20 cellular contexts compared by ENCODE assay signal in the genomic region with DNA sequence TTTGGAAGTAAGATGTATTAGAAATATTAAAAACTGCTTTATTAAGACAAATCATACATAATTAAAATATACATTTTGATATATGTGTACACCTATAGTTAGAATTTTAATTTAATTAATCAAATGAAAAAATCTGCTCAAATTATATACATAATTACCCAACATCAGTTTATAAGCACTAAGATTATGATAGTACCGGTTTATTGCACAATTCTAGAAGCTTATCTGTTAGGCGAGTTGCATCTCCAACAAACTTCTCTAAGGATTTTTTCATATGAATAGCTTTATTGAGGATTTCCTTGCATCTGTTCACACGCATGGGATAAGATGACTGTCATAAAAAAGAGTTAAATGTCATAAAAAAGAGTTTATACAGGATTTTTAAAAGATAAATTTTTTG. TPM values are rescaled to one million over a fixed set of nuclear protein-coding genes. Genes with fewer than 3 reads are reported as not detected.
A peak's percentile ranks its signal among the peaks of the same experiment; 100 is the strongest.
DNase-seq lines count a peak whose midpoint lies in the region; ATAC-seq, FAIRE-seq and TF ChIP-seq lines count a peak whose summit lies in the region.
"Had no signal": no experiment of that assay in that cellular context is flagged by ENCODE, and none has a peak within 500 bp of the region (broad histone marks: within the 10 kb centered on the region; RNA-seq: fewer than 3 reads in every experiment).

No MANE protein-coding gene starts in this region.

- CTCF ChIA-PET in IMR-90 (lab: Yijun Ruan, JAX): no interaction called here
- CTCF ChIA-PET in K562 (lab: Yijun Ruan, JAX; ENCODE audit: low intra/inter-chr PET ratio): no interaction called here

- WGBS in IMR-90 (ENCODE audit: extremely low coverage in 2 of 2, insufficient read length in 1 of 2), 2 experiments: no CpG with 5 or more reads among the region's 3 CpGs
- 90% methylated on average over 3 of the region's 3 CpGs for WGBS in K562 (ENCODE audit: insufficient coverage, low coverage, missing lambda C conversion rate)

- dilution Hi-C loops in IMR-90 (cut with HindIII; ENCODE audit: low sequenced_read_pairs, unreplicated experiment): no loop called here

- H3K36me3 ChIP-seq in IMR-90 (ENCODE audit: control insufficient read depth, insufficient read depth, low read length) (no peaks in the 10 kb centered on the region), K562 (ENCODE audit: control insufficient read depth, insufficient read depth, low read length) (peaks cover 24% of the 10 kb centered on the region; the same call in 1 of the 3 replicates)

- no peak overlapping the region for H2BK5ac ChIP-seq in IMR-90 (ENCODE audit: low read depth, low read length, poor library complexity, severe bottlenecking)

- H3K27ac ChIP-seq in IMR-90 (ENCODE audit: insufficient read depth, low read length) (no peak overlapping the region), K562 (ENCODE audit: extremely low read depth, low read depth, low read length) (no peak overlapping the region)
- H3K27ac ChIP-seq: GM23248 had no signal

- H3K23ac ChIP-seq in IMR-90 (ENCODE audit: low read depth, low read length): no peak overlapping the region

- FAIRE-seq in A204.1 (lab: Jason Lieb, UNC): peak; percentile 54
- no peak for FAIRE-seq in K562 (lab: Jason Lieb, UNC)
- peak; percentile 49 for FAIRE-seq in islet of Langerhans (lab: Jason Lieb, UNC)
- FAIRE-seq: GM19239, H1 had no signal

- H2AFZ ChIP-seq in IMR-90 (replicated peaks; ENCODE audit: low read length, poor library complexity) (no peak overlapping the region), K562 (ENCODE audit: low read depth, low read length) (no peak overlapping the region)
- H2AFZ ChIP-seq: GM23248 had no signal

- no peak overlapping the region for H2BK120ac ChIP-seq in IMR-90 (ENCODE audit: low read depth, low read length)

- H3K9me1 ChIP-seq in IMR-90 (ENCODE audit: insufficient read depth, low read length): no peaks in the 10 kb centered on the region
- no peaks in the 10 kb centered on the region for H3K9me1 ChIP-seq in K562 (ENCODE audit: control insufficient read depth, insufficient read depth, low read length)

- H3K14ac ChIP-seq in IMR-90 (replicated peaks; ENCODE audit: low read depth, low read length): no peak overlapping the region

- no peaks in the 10 kb centered on the region for H3K27me3 ChIP-seq in IMR-90 (ENCODE audit: control insufficient read depth, insufficient read depth, low read length)
- H3K27me3 ChIP-seq in K562 (ENCODE audit: control insufficient read depth in 2 of 2, insufficient read depth in 2 of 2, low read length in 2 of 2): no peaks in the 10 kb centered on the region

- H2BK20ac ChIP-seq in IMR-90 (ENCODE audit: low read depth, low read length): no peak overlapping the region

- H3K18ac ChIP-seq in IMR-90 (ENCODE audit: low read depth, low read length): no peak overlapping the region

- no peak overlapping the region for H2BK15ac ChIP-seq in IMR-90 (ENCODE audit: low read depth, low read length)

- TF ChIP-seq POLR2A in IMR-90 (IDR thresholded peaks at IDR 0.05; ENCODE audit: low read depth, low read length): no peak
- TF ChIP-seq POLR2A in K562 (conservative IDR thresholded peaks at IDR 0.05): no peak

- H2AK9ac ChIP-seq in IMR-90 (replicated peaks; ENCODE audit: low read depth, low read length, poor library complexity): no peak overlapping the region

- ATAC-seq in IMR-90 (ENCODE audit: low read depth) (no peak), K562 (no peak)
- ATAC-seq: GM12878 had no signal

- no TSS peak for BruUV-seq in IMR-90 (replicated peaks; lab: Mats Ljungman, UMichigan)
- BruUV-seq in K562 (replicated peaks; lab: Mats Ljungman, UMichigan): no TSS peak

- no peak overlapping the region for H4K8ac ChIP-seq in IMR-90 (ENCODE audit: low read depth in 2 of 2, low read length in 2 of 2)

- H3K4me2 ChIP-seq in IMR-90 (ENCODE audit: low read depth, low read length): no peak overlapping the region
- no peak overlapping the region for H3K4me2 ChIP-seq in K562 (ENCODE audit: insufficient read depth, low read length)

- H3K79me2 ChIP-seq in K562 (ENCODE audit: control insufficient read depth, insufficient read depth, low read length): no peaks in the 10 kb centered on the region

- H3K9me3 ChIP-seq in IMR-90 (ENCODE audit: control insufficient read depth, insufficient read depth, low read length) (no peaks in the 10 kb centered on the region), K562 (replicated peaks; ENCODE audit: control insufficient read depth, insufficient read depth, low read depth, low read length) (no peaks in the 10 kb centered on the region)

- POLR2A ChIA-PET in IMR-90 (lab: Charles Lee; ENCODE audit: unreplicated experiment) (no interaction called here), K562 (lab: Yijun Ruan, JAX) (no interaction called here)

- no peak overlapping the region for H4K5ac ChIP-seq in IMR-90 (ENCODE audit: low read depth, low read length)

- H4K20me1 ChIP-seq in IMR-90 (ENCODE audit: insufficient read depth, low read length) (no peaks in the 10 kb centered on the region), K562 (replicated peaks; ENCODE audit: control insufficient read depth, insufficient read depth, low read length) (no peaks in the 10 kb centered on the region)

- no peak overlapping the region for H3K9ac ChIP-seq in IMR-90 (ENCODE audit: low read depth, low read length)
- no peak overlapping the region for H3K9ac ChIP-seq in K562 (ENCODE audit: insufficient read depth in 1 of 2, low read depth in 2 of 2, low read length in 2 of 2)
- H3K9ac ChIP-seq: GM23248 had no signal

- TF ChIP-seq RAD21 in IMR-90 (IDR thresholded peaks at IDR 0.05; ENCODE audit: low read length): no peak
- TF ChIP-seq RAD21 in K562 (CRISPR knock-in tag; conservative IDR thresholded peaks at IDR 0.05 in 1 of 2, IDR thresholded peaks at IDR 0.05 in 1 of 2): no peak

- no peaks in the 10 kb centered on the region for H3K79me1 ChIP-seq in IMR-90 (ENCODE audit: low read depth in 1 of 2, low read length in 2 of 2)

- TF ChIP-seq CTCF in IMR-90 (conservative IDR thresholded peaks at IDR 0.05; ENCODE audit: low read depth, low read length) (no peak), K562 (IDR thresholded peaks at IDR 0.05 in 2 of 3, conservative IDR thresholded peaks at IDR 0.05 in 1 of 3; ENCODE audit: insufficient read depth in 2 of 3, low read depth in 1 of 3, low read length in 3 of 3) (no peak)

- no peak overlapping the region for H2AK5ac ChIP-seq in IMR-90 (ENCODE audit: low read depth, low read length)

- no peak overlapping the region for H3K56ac ChIP-seq in IMR-90 (ENCODE audit: extremely low read depth, insufficient read depth, low read length)

- intact Hi-C loops in IMR-90 (cut with micrococcal nuclease) (no loop called here), K562 (cut with micrococcal nuclease) (no loop called here)

- no peak overlapping the region for H3K4me3 ChIP-seq in IMR-90 (ENCODE audit: insufficient read depth, low read depth, low read length)
- H3K4me3 ChIP-seq in K562: no peak overlapping the region
- H3K4me3 ChIP-seq: GM12878, GM23248 had no signal

- H3K4ac ChIP-seq in IMR-90 (ENCODE audit: low read depth, low read length): no peak overlapping the region

- in situ Hi-C loops in IMR-90 (cut with MboI; ENCODE audit: low sequenced_read_pairs): no loop called here
- in situ Hi-C loops in K562 (cut with MboI): no loop called here

- DNase-seq in IMR-90: no peak
- DNase-seq in K562 (ENCODE audit: extremely low read depth in 1 of 4, low spot score in 3 of 4): no peak
- no peak for DNase-seq in stimulated activated CD8-positive, alpha-beta memory T cell treated with anti-CD3 and anti-CD28 coated beads, Interleukin-4, amount 100 ng/mL, for 48 hours
- DNase-seq in activated naive CD4-positive, alpha-beta T cell treated with Interleukin-2 at 50 U/mL for 16 hours: no peak
- no peak for DNase-seq in KG1 (lab: John Stamatoyannopoulos, UW)
- DNase-seq: 8988T; C1 segment of cervical spinal cord; Calu3; CD4-positive, alpha-beta memory T cell; COR-L47; DND-41; GDM1; GM23248; H7; HCEC 1CT had no signal

- TF ChIP-seq EP300 in K562 (IDR thresholded peaks at IDR 0.05; ENCODE audit: low read length): no peak

- H4K91ac ChIP-seq in IMR-90 (ENCODE audit: insufficient read depth, low read depth, low read length): no peak overlapping the region

- no peaks in the 10 kb centered on the region for H3K4me1 ChIP-seq in IMR-90 (ENCODE audit: control insufficient read depth, insufficient read depth, low read length)
- no peaks in the 10 kb centered on the region for H3K4me1 ChIP-seq in K562 (replicated peaks in 1 of 2; ENCODE audit: control insufficient read depth in 2 of 2, insufficient read depth in 2 of 2, low read length in 2 of 2)

TF ChIP-seq in IMR-90, 13 proteins besides CTCF, POLR2A, EP300 and RAD21:
- TF ChIP-seq CEBPB (IDR thresholded peaks at IDR 0.05; ENCODE audit: low read depth, low read length) (peak; percentile 52; the same call in 1 of the 2 replicates), NFE2L2 (IDR thresholded peaks at IDR 0.05; ENCODE audit: low read depth, low read length) (no peak)

TF ChIP-seq in K562, 482 proteins besides CTCF, POLR2A, EP300 and RAD21 (continues in another document):
- TF ChIP-seq CEBPB (tag; IDR thresholded peaks at IDR 0.05) (peak; percentile 64; the same call in 1 of the 2 replicates), MCM7 (IDR thresholded peaks at IDR 0.05) (no peak)

RNA-seq across cellular contexts. Expression of a gene that starts 19.9 kb away (rescaled TPM):
- total RNA-seq in IMR-90 (2012; rRNA removed) (21.5 and 38.9 TPM in 2 replicates), K562 (2014; rRNA removed) (20.6 and 28.4 TPM in 2 replicates), K562 (2014; rRNA removed; fragmentation: Illumina TruSeq; extraction: Trizol) (27.3 and 31.6 TPM in 2 replicates), K562 (2015; rRNA removed; fragmentation: Illumina TruSeq; extraction: Trizol) (19.9 and 24.6 TPM in 2 replicates), K562 (2021) (17.2 and 22.0 TPM in 2 replicates)
- polyA plus RNA-seq in IMR-90 (2012; rRNA removed) (6.0 and 6.8 TPM in 2 replicates), K562 (2011; rRNA removed) (18.0 and 21.0 TPM in 2 replicates), K562 (2014; fragmentation: Illumina TruSeq; extraction: Trizol) (11.5 and 12.3 TPM in 2 replicates), K562 (2014; fragmentation: Nextera tagmentation; extraction: Ambion mirVana) (1 to 10 TPM; 3.1 to 7.2 TPM), K562 (2014; rRNA removed) (6.1 and 14.3 TPM in 2 replicates)
- 0.66 and 7.5 TPM in 2 replicates for polyA plus RNA-seq in IMR-90 (2012; cell fraction: cytosol; rRNA removed)
- 1.2 and 13.7 TPM in 2 replicates for polyA plus RNA-seq in IMR-90 (2012; cell fraction: nucleus; rRNA removed; ENCODE audit: low replicate concordance)
- 49.2 and 215 TPM in 2 replicates for total RNA-seq in K562 (2011; cell fraction: chromatin; rRNA removed; ENCODE audit: low replicate concordance)
- total RNA-seq in K562 (2011; cell fraction: nucleolus; rRNA removed): 16.2 and 31.5 TPM in 2 replicates
- 48.9 and 50.1 TPM in 2 replicates for total RNA-seq in K562 (2011; cell fraction: nucleoplasm; rRNA removed)
- 2.0 and 4.0 TPM in 2 replicates for polyA plus RNA-seq in K562 (2011; cell fraction: cytosol; rRNA removed)
- polyA plus RNA-seq in K562 (2011; cell fraction: nucleus; rRNA removed): 28.9 and 30.4 TPM in 2 replicates
- polyA plus RNA-seq in K562 (2012): 6.9 and 7.2 TPM in 2 replicates
- 73.0 and 94.1 TPM in 2 replicates for polyA minus RNA-seq in K562 (2011; rRNA and poly(A)+ RNA removed)
- polyA minus RNA-seq in K562 (2011; cell fraction: cytosol; rRNA and poly(A)+ RNA removed): 19.4 and 26.7 TPM in 2 replicates
- polyA minus RNA-seq in K562 (2011; cell fraction: nucleus; rRNA and poly(A)+ RNA removed): 57.6 and 127 TPM in 2 replicates
